Comparison of ENCODE assay signal across 33 cellular contexts in the genomic region with DNA sequence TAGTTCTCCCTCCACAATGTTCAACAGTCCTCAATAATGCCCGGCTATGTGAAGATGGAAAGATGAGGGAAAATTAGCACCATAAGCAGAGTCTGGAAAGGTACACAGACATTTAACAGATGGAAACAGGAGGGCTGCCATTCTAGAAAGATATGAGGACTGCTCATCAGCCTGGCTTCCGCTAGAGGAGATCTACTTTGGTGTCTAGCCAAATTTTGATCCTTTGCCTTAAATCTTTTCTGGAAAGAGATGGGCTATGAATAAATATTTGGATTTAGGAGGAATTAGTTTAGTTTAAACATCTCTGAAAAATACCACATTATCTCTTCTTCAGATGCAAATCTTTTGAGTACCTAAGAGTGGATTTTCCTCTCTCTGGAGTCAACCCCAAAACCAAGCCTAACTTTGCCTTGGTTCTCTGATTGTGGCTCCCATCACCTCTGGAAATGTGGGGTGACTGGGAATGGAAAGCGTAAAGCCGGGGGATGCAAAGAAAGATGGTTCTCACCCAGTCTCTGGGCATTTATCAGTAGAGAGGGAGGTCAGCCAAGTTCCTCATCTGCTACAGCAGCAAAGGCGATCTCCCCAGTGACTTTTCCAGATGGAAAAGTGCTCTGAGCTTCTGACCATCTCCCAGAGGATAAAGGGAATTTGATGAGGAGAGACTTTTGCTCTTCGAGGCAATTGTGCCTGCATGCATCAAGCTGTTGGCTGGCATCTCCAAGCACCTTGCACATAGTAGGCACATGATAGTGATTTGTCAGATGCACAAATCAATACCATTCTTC.
"Had no signal": no experiment of that assay in that cellular context is flagged by ENCODE, and none has a peak within 500 bp of the region (broad histone marks: within the 10 kb centered on the region; RNA-seq: fewer than 3 reads in every experiment).

No MANE protein-coding gene starts in this region.

- H3K36me3 ChIP-seq: adrenal gland, brain microvascular endothelial cell, breast epithelium had no signal

- H3K9me3 ChIP-seq: adrenal gland, body of pancreas, breast epithelium had no signal

- H3K27me3 ChIP-seq: adrenal gland, body of pancreas, brain microvascular endothelial cell, breast epithelium had no signal

- H3K27ac ChIP-seq: adrenal gland, body of pancreas, brain microvascular endothelial cell, breast epithelium, VCaP had no signal

- H3K4me1 ChIP-seq: adrenal gland, body of pancreas, breast epithelium had no signal

- DNase-seq: activated B cell treated with CpG ODN at 0.5 μM for 24 hours; activated CD4-positive, alpha-beta memory T cell treated with anti-CD3 and anti-CD28 coated beads for 36 hours; activated CD4-positive, alpha-beta T cell treated with anti-CD3 and anti-CD28 coated beads for 4 hours; activated CD4-positive, alpha-beta T cell treated with anti-CD3 and anti-CD28 coated beads, Interleukin-2, amount 10 ng/mL, durations not matched to agents 24 days and 14 days; activated CD4-positive, alpha-beta T cell treated with anti-CD3 and anti-CD28 coated beads, Interleukin-2, amount 50 U/mL, for 1 hour; activated CD4-positive, alpha-beta T cell treated with anti-CD3 and anti-CD28 coated beads, Interleukin-2, amount 50 U/mL, for 4 hours; activated CD4-positive, CD25-positive, alpha-beta regulatory T cell treated with anti-CD3 and anti-CD28 coated beads, Interleukin-2, amount 50 U/mL, for 72 hours; activated CD8-positive, alpha-beta memory T cell treated with anti-CD3 and anti-CD28 coated beads, Interleukin-2, amount 50 U/mL, for 4 hours; activated CD8-positive, alpha-beta T cell treated with anti-CD3 and anti-CD28 coated beads for 36 hours; activated effector memory CD4-positive, alpha-beta T cell treated with anti-CD3 and anti-CD28 coated beads, Interleukin-2, amount 50 U/mL, for 16 hours; activated gamma-delta T cell treated with Interleukin-2 at 50 U/mL for 16 hours; activated naive CD4-positive, alpha-beta T cell; activated naive CD4-positive, alpha-beta T cell treated with anti-CD3 and anti-CD28 coated beads for 36 hours; activated naive CD4-positive, alpha-beta T cell treated with anti-CD3 and anti-CD28 coated beads, Interleukin-2, amount 50 U/mL, for 16 hours; activated naive CD8-positive, alpha-beta T cell treated with anti-CD3 and anti-CD28 coated beads for 36 hours; activated T-cell treated with anti-CD3 and anti-CD28 coated beads for 4 hours; activated T-cell treated with anti-CD3 and anti-CD28 coated beads, Interleukin-2, amount 50 U/mL, for 1 hour; activated T-cell treated with anti-CD3 and anti-CD28 coated beads, Interleukin-2, amount 50 U/mL, for 4 hours; activated T-cell treated with anti-CD3 and anti-CD28 coated beads, Interleukin-2, amount 50 U/mL, for 72 hours; adrenal gland; amniotic stem cell; aorta; body of pancreas; brain microvascular endothelial cell; caudate nucleus; cerebellar nuclear complex; T-helper 1 cell; T-helper 2 cell; T-helper 9 cell had no signal

- ATAC-seq: activated CD8-positive, alpha-beta T cell treated with anti-CD3 and anti-CD28 coated beads for 36 hours; activated naive CD4-positive, alpha-beta T cell treated with anti-CD3 and anti-CD28 coated beads, Interleukin-2, amount 50 U/mL, for 72 hours; activated T-cell treated with anti-CD3 and anti-CD28 coated beads, Interleukin-2, amount 50 U/mL, for 4 hours; activated T-cell treated with anti-CD3 and anti-CD28 coated beads, Interleukin-2, amount 50 U/mL, for 72 hours; activated T-helper 17 cell treated with anti-CD3 and anti-CD28 coated beads, Interleukin-2, amount 50 U/mL, for 72 hours; body of pancreas had no signal

- H3K4me3 ChIP-seq: adrenal gland, body of pancreas, breast epithelium had no signal
